In genomic region chr10:14381475-14381874, GRCh38 we compare ENCODE assay signal across 20 cellular contexts. TPM values are rescaled to one million over a fixed set of nuclear protein-coding genes. Genes with fewer than 3 reads are reported as not detected.
DNase-seq lines count a peak whose midpoint lies in the region; ATAC-seq lines count a peak whose summit lies in the region.
"Had no signal": no experiment of that assay in that cellular context is flagged by ENCODE, and none has a peak within 500 bp of the region (broad histone marks: within the 10 kb centered on the region; RNA-seq: fewer than 3 reads in every experiment).

No MANE protein-coding gene starts in this region.

- in situ Hi-C loops in G401 (cut with HindIII; ENCODE audit: low sequenced_read_pairs), result no loop called here

- no peaks in the 10 kb centered on the region for H3K9me3 Mint-ChIP-seq in activated naive CD4-positive, alpha-beta T cell treated with anti-CD3 and anti-CD28 coated beads, Interleukin-2, amount 50 U/mL, for 24 hours
- H3K9me3 Mint-ChIP-seq in T-helper 2 cell treated with Interferon-gamma antibody and Interleukin-4, amounts not matched to agents 5 μg/mL and 100 μg/mL, for 36 hours, result no peaks in the 10 kb centered on the region

- H3K27ac Mint-ChIP-seq in activated naive CD4-positive, alpha-beta T cell treated with anti-CD3 and anti-CD28 coated beads, Interleukin-2, amount 50 U/mL, for 24 hours, result peak overlapping the region; percentile 82
- no peak overlapping the region for H3K27ac Mint-ChIP-seq in T-helper 2 cell treated with Interferon-gamma antibody and Interleukin-4, amounts not matched to agents 5 μg/mL and 100 μg/mL, for 36 hours
- H3K27ac Mint-ChIP-seq: CD4-positive, CD25-positive, alpha-beta regulatory T cell; H9 had no signal

- no peaks in the 10 kb centered on the region for H3K27me3 Mint-ChIP-seq in activated naive CD4-positive, alpha-beta T cell treated with anti-CD3 and anti-CD28 coated beads, Interleukin-2, amount 50 U/mL, for 24 hours
- peaks cover 30% of the 10 kb centered on the region for H3K27me3 Mint-ChIP-seq in T-helper 2 cell treated with Interferon-gamma antibody and Interleukin-4, amounts not matched to agents 5 μg/mL and 100 μg/mL, for 36 hours (ENCODE audit: low read depth)

- DNase-seq in activated naive CD4-positive, alpha-beta T cell treated with Interleukin-2 at 50 U/mL for 16 hours, result no peak
- DNase-seq in NCI-H82 treated with DMSO at 0.1 percent for 48 hours (lab: John Stamatoyannopoulos, UW; ENCODE audit: unreplicated experiment) (peak; percentile 10), kidney tubule cell (ENCODE audit: low spot score) (peak; percentile 35), G401 (ENCODE audit: low spot score) (no peak)
- no peak for DNase-seq in T-helper 2 cell treated with Interferon-gamma antibody and Interleukin-4, amounts not matched to agents 5 μg/mL and 100 μg/mL, for 36 hours (ENCODE audit: low spot score)
- DNase-seq: BE2C, Caco-2, DMS153, H9, KG1, NCI-H187, NCI-H2107, NCI-H510A, NCI-H748 treated with DMSO at 0.1 percent for 48 hours, SHP77 treated with DMSO at 0.1 percent for 48 hours, SK-N-SH had no signal

- H3K36me3 Mint-ChIP-seq in activated naive CD4-positive, alpha-beta T cell treated with anti-CD3 and anti-CD28 coated beads, Interleukin-2, amount 50 U/mL, for 24 hours, result no peaks in the 10 kb centered on the region
- no peaks in the 10 kb centered on the region for H3K36me3 Mint-ChIP-seq in T-helper 2 cell treated with Interferon-gamma antibody and Interleukin-4, amounts not matched to agents 5 μg/mL and 100 μg/mL, for 36 hours (ENCODE audit: low read depth)
- H3K36me3 Mint-ChIP-seq: CD4-positive, CD25-positive, alpha-beta regulatory T cell had no signal

- peaks cover 65% of the 10 kb centered on the region for H3K4me1 Mint-ChIP-seq in activated naive CD4-positive, alpha-beta T cell treated with anti-CD3 and anti-CD28 coated beads, Interleukin-2, amount 50 U/mL, for 24 hours
- peaks cover 2% of the 10 kb centered on the region for H3K4me1 Mint-ChIP-seq in T-helper 2 cell treated with Interferon-gamma antibody and Interleukin-4, amounts not matched to agents 5 μg/mL and 100 μg/mL, for 36 hours (ENCODE audit: low read depth)

- ATAC-seq in GM19467 (IDR thresholded peaks at IDR 0.05; ENCODE audit: unreplicated experiment), result no peak
- ATAC-seq in GM21723 (IDR thresholded peaks at IDR 0.05; ENCODE audit: unreplicated experiment), result no peak

- peak overlapping the region; percentile 53 for H3K4me3 Mint-ChIP-seq in activated naive CD4-positive, alpha-beta T cell treated with anti-CD3 and anti-CD28 coated beads, Interleukin-2, amount 50 U/mL, for 24 hours
- H3K4me3 Mint-ChIP-seq in T-helper 2 cell treated with Interferon-gamma antibody and Interleukin-4, amounts not matched to agents 5 μg/mL and 100 μg/mL, for 36 hours, result no peak overlapping the region
- H3K4me3 Mint-ChIP-seq: CD4-positive, CD25-positive, alpha-beta regulatory T cell; H9 had no signal

RNA-seq across cellular contexts. Expression of gene FRMD4A, which starts 50.8 kb away (rescaled TPM):
- 21.1 and 63.4 TPM in 2 replicates for total RNA-seq in G401 (2014; rRNA removed; shearing (Covaris generic))

Comparison
In these comparisons a context has a peak if more than half of its experiments do, and no peak if none do; other contexts are left out.
1. DNase-seq: peak in NCI-H82 treated with DMSO at 0.1 percent for 48 hours (single experiment) and kidney tubule cell (single experiment); none in activated naive CD4-positive, alpha-beta T cell treated with Interleukin-2 at 50 U/mL for 16 hours (single experiment), G401 (single experiment) and T-helper 2 cell treated with Interferon-gamma antibody and Interleukin-4, amounts not matched to agents 5 μg/mL and 100 μg/mL, for 36 hours (single experiment).